Comparison of ENCODE assay signal across 1 cellular context in genomic region chr1:156749429-156750118, GRCh38.
TF ChIP-seq lines count a peak whose summit lies in the region.

No MANE protein-coding gene starts in this region.

TF ChIP-seq in H1, 55 proteins besides CTCF, POLR2A, EP300 and RAD21:
- TF ChIP-seq SP1 (IDR thresholded peaks at IDR 0.05; ENCODE audit: low read depth, low read length) (no peak), TAF7 (optimal IDR thresholded peaks at IDR 0.05; ENCODE audit: borderline replicate concordance, low read depth, low read length) (no peak), SP2 (IDR thresholded peaks at IDR 0.05; ENCODE audit: low read length) (no peak), ZNF274 (IDR thresholded peaks at IDR 0.05; ENCODE audit: borderline replicate concordance, extremely low read depth, low read length) (no peak), TAF1 (IDR thresholded peaks at IDR 0.05; ENCODE audit: low read depth, low read length) (no peak), CHD1 (IDR thresholded peaks at IDR 0.05; ENCODE audit: low read depth, low read length) (no peak), ATF3 (IDR thresholded peaks at IDR 0.05; ENCODE audit: insufficient read depth, low read depth, low read length) (no peak), ATF2 (IDR thresholded peaks at IDR 0.05; ENCODE audit: low read length) (no peak), ASH2L (IDR thresholded peaks at IDR 0.05; ENCODE audit: low read length) (no peak), JUND (IDR thresholded peaks at IDR 0.05; ENCODE audit: low read length) (no peak), KDM1A (IDR thresholded peaks at IDR 0.05; ENCODE audit: borderline replicate concordance, low read length) (no peak), POLR2AphosphoS5 (IDR thresholded peaks at IDR 0.05; ENCODE audit: low read depth, low read length) (no peak), SIX5 (IDR thresholded peaks at IDR 0.05; ENCODE audit: low read depth, low read length) (no peak), HDAC6 (IDR thresholded peaks at IDR 0.05; ENCODE audit: low read depth, low read length) (no peak), BACH1 (IDR thresholded peaks at IDR 0.05; ENCODE audit: low read length) (no peak), SUZ12 (IDR thresholded peaks at IDR 0.05; ENCODE audit: low read length) (no peak), SAP30 (IDR thresholded peaks at IDR 0.05; ENCODE audit: insufficient read depth, insufficient replicate concordance, low read length) (no peak), SP4 (IDR thresholded peaks at IDR 0.05; ENCODE audit: low read length) (no peak), CREB1 (IDR thresholded peaks at IDR 0.05) (no peak)
